20 cellular contexts compared by ENCODE assay signal in the genomic region with DNA sequence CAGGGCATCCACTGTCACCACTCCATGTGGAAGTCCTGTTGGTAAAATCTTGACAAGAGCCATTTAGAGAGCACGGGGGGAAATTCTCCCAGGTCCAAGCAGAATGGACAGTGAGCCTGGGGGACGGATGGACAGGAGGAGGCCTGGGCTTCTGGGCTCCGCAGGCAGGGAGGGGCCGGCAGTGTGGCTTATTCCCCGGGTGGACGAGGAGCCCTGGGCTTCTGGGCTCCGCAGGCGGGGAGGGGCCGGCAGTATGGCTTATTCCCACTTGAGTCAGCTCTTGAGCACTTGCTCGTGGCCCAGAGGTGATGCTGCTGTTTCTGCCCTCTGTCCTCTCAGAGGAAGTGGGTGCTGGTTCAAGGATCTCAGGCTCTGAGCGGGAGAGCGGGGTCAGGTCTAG. TPM values are rescaled to one million over a fixed set of nuclear protein-coding genes. Genes with fewer than 3 reads are reported as not detected.
A peak's percentile ranks its signal among the peaks of the same experiment; 100 is the strongest.
DNase-seq lines count a peak whose midpoint lies in the region; ATAC-seq and TF ChIP-seq lines count a peak whose summit lies in the region.
"Had no signal": no experiment of that assay in that cellular context is flagged by ENCODE, and none has a peak within 500 bp of the region (broad histone marks: within the 10 kb centered on the region; RNA-seq: fewer than 3 reads in every experiment).

No MANE protein-coding gene starts in this region.

- H3K9ac ChIP-seq in BLaER1 treated with 17β-estradiol and CSF1 and Interleukin-3, amounts not matched to agents 10 nM and 100 nM: peak overlapping the region in 4 of 11 experiments; percentile 15 to 42 (median 18); a peak in 4 of 22 replicates
- H3K9ac ChIP-seq in NT2/D1 (ENCODE audit: insufficient read length, low read depth): peak overlapping the region; percentile 32

- H3K79me2 ChIP-seq in osteoblast (ENCODE audit: insufficient read depth, low read length): peaks cover 36% of the 10 kb centered on the region

- no peak for TF ChIP-seq CTCF in osteoblast (IDR thresholded peaks at IDR 0.05; ENCODE audit: extremely low read depth, low read depth, low read length)
- no peak for TF ChIP-seq CTCF in left ventricle myocardium inferior (IDR thresholded peaks at IDR 0.05; ENCODE audit: borderline replicate concordance)

- H4K20me1 ChIP-seq in BLaER1 treated with 17β-estradiol and CSF1 and Interleukin-3, amounts not matched to agents 10 nM and 100 nM: peaks cover 0 to 47% (median 5%) of the 10 kb centered on the region in 11 experiments; a peak in 10 of 22 replicates
- H4K20me1 ChIP-seq in osteoblast (ENCODE audit: insufficient read depth, low read length): peaks cover 24% of the 10 kb centered on the region

- H3K4me2 ChIP-seq in BLaER1 treated with 17β-estradiol and CSF1 and Interleukin-3, amounts not matched to agents 10 nM and 100 nM: no peak overlapping the region
- no peak overlapping the region for H3K4me2 ChIP-seq in osteoblast (ENCODE audit: insufficient read depth, low read length)
- H3K4me2 ChIP-seq: A549 had no signal

- DNase-seq in NT2/D1 (ENCODE audit: low read depth, low spot score) (no peak), osteoblast (ENCODE audit: insufficient read length, low spot score, missing footprints) (peak; percentile 23), left ventricle myocardium inferior (no peak)
- DNase-seq: CD4-positive, alpha-beta memory T cell; DND-41; H9; NCI-H1105; NCI-H146; NCI-H2029; NCI-H2227 treated with DMSO at 0.1 percent for 48 hours; NCI-H510A; NCI-H748 treated with DMSO at 0.1 percent for 48 hours; NK-92 treated with Interleukin-12 subunit alpha and Interleukin-12 subunit beta, amount 100 ng/mL, for 24 hours had no signal

- H3K36me3 ChIP-seq in BLaER1 treated with 17β-estradiol and CSF1 and Interleukin-3, amounts not matched to agents 10 nM and 100 nM: peaks cover 58 to 86% (median 72%) of the 10 kb centered on the region in 11 experiments
- H3K36me3 ChIP-seq in NT2/D1 (ENCODE audit: insufficient read depth, insufficient read length, low read length) (peaks cover 91% of the 10 kb centered on the region), osteoblast (ENCODE audit: insufficient read depth, low read length) (peaks cover 65% of the 10 kb centered on the region), left ventricle myocardium inferior (peaks cover 59% of the 10 kb centered on the region)

- H2AFZ ChIP-seq in osteoblast (ENCODE audit: low read length): no peak overlapping the region

- peak overlapping the region in 7 of 11 experiments; percentile 5 to 96 (median 91); a peak in 11 of 22 replicates for H3K27ac ChIP-seq in BLaER1 treated with 17β-estradiol and CSF1 and Interleukin-3, amounts not matched to agents 10 nM and 100 nM
- H3K27ac ChIP-seq in cingulate gyrus (ENCODE audit: low read depth, low read length) (peak overlapping the region; percentile 85), osteoblast (ENCODE audit: low read depth, low read length) (no peak overlapping the region), left ventricle myocardium inferior (replicated peaks) (no peak overlapping the region)
- H3K27ac ChIP-seq: A549 had no signal

- peaks cover 24 to 47% (median 30%) of the 10 kb centered on the region in 10 experiments for H3K4me1 ChIP-seq in BLaER1 treated with 17β-estradiol and CSF1 and Interleukin-3, amounts not matched to agents 10 nM and 100 nM
- H3K4me1 ChIP-seq in NT2/D1 (ENCODE audit: insufficient read depth, insufficient read length) (peaks cover 5% of the 10 kb centered on the region), osteoblast (ENCODE audit: insufficient read depth, low read length) (no peaks in the 10 kb centered on the region), left ventricle myocardium inferior (peaks cover 37% of the 10 kb centered on the region)
- H3K4me1 ChIP-seq: A549 had no signal

- no peaks in the 10 kb centered on the region for H3K9me3 ChIP-seq in BLaER1 treated with 17β-estradiol and CSF1 and Interleukin-3, amounts not matched to agents 10 nM and 100 nM (replicated peaks in 1 of 11)
- no peaks in the 10 kb centered on the region for H3K9me3 ChIP-seq in NT2/D1 (ENCODE audit: insufficient read depth, low read length)
- H3K9me3 ChIP-seq in osteoblast (ENCODE audit: low read depth, low read length): no peaks in the 10 kb centered on the region
- no peaks in the 10 kb centered on the region for H3K9me3 ChIP-seq in left ventricle myocardium inferior (replicated peaks)
- H3K9me3 ChIP-seq: A549 had no signal

- intact Hi-C loops in left ventricle myocardium inferior (cut with micrococcal nuclease): no loop called here

- ATAC-seq in HG03280 (IDR thresholded peaks at IDR 0.05; ENCODE audit: unreplicated experiment) (no peak), GM21737 (IDR thresholded peaks at IDR 0.05; ENCODE audit: unreplicated experiment) (no peak)
- ATAC-seq: A549, GM12878, Panc1 had no signal

- no peak overlapping the region for H3K4me3 ChIP-seq in BLaER1 treated with 17β-estradiol and CSF1 and Interleukin-3, amounts not matched to agents 10 nM and 100 nM
- H3K4me3 ChIP-seq in NT2/D1 (ENCODE audit: insufficient read length, low read depth) (no peak overlapping the region), osteoblast (ENCODE audit: insufficient read depth, low read length) (no peak overlapping the region), left ventricle myocardium inferior (no peak overlapping the region)
- H3K4me3 ChIP-seq: A549, GM12878 had no signal

- no peaks in the 10 kb centered on the region for H3K27me3 ChIP-seq in BLaER1 treated with 17β-estradiol and CSF1 and Interleukin-3, amounts not matched to agents 10 nM and 100 nM
- H3K27me3 ChIP-seq in NT2/D1 (ENCODE audit: insufficient read depth, insufficient read length) (no peaks in the 10 kb centered on the region), osteoblast (ENCODE audit: insufficient read depth, low read length) (no peaks in the 10 kb centered on the region), left ventricle myocardium inferior (ENCODE audit: low read depth) (no peaks in the 10 kb centered on the region)

RNA-seq across cellular contexts. Expression of gene RPL13, which starts 22.2 kb away (rescaled TPM):
- total RNA-seq in osteoblast (2,112 and 2,440 TPM in 2 replicates), left ventricle myocardium inferior (1,030 TPM)

RNA-seq across cellular contexts. Expression of gene SPG7, which starts 30.1 kb away (rescaled TPM):
- 76.3 and 85.8 TPM in 2 replicates for total RNA-seq in osteoblast
- 104 TPM for total RNA-seq in left ventricle myocardium inferior

RNA-seq across cellular contexts. Expression of gene CPNE7, which starts 37.3 kb away (rescaled TPM):
- total RNA-seq in osteoblast: 7.2 and 21.8 TPM in 2 replicates
- not detected for total RNA-seq in left ventricle myocardium inferior

RNA-seq across cellular contexts. Expression of gene ANKRD11, which starts 47.9 kb away (rescaled TPM):
- 78.4 and 97.4 TPM in 2 replicates for total RNA-seq in osteoblast
- total RNA-seq in left ventricle myocardium inferior: 63.8 TPM

Comparison
In these comparisons a context has a peak if more than half of its experiments do, and no peak if none do; other contexts are left out.
1. H3K27ac ChIP-seq: peak in BLaER1 treated with 17β-estradiol and CSF1 and Interleukin-3, amounts not matched to agents 10 nM and 100 nM (7 of 11) and cingulate gyrus (single experiment); none in osteoblast (single experiment) and left ventricle myocardium inferior (single experiment).